9 cellular contexts compared by ENCODE assay signal in the genomic region with DNA sequence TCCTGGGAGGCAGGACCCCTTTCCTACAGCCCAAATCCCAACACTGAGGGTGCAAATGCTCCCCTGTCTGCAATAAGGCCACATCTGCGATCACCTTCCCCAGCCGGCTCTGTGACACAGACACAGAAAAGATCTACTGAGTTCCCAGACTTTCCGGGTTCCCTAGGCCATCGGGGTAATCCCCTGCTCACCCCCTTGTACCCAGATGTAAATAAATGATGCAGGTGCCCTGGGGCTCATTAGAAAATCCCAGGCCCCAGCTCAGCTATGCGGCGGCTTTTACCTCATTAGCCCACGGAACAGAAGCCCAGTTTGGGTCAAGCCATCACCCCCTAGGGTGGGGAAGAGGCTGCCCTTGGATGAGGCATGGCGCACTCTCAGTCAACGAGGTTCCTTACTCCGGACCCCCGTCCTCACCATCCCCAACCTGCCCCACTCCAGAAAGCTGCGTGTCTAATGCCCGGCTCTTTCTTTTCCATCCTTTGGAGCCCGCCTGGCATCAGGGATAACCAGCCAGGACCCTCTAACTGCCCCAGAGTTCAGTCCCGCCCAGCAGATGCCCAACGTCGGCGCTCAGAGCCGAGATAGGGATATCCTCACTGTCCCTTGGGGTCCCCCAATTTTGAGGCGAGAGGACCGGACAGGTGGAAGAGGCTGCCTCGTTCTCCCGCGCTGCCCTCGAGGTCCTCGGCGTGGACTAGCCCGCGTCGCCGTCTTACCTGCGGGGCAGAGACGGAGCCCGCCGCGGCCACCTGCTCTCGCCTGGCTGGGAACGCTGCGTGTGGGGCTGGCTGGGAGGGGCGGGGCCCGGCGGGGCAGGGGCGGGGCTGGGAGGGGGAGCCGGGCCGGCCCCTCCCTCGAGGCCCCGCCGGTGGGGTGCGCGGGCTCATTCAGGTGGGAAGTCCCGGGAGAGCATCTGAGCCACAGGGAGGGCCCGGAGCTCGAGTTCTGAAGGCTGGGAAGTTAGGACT. TPM values are rescaled to one million over a fixed set of nuclear protein-coding genes. Genes with fewer than 3 reads are reported as not detected.
A peak's percentile ranks its signal among the peaks of the same experiment; 100 is the strongest.
DNase-seq lines count a peak whose midpoint lies in the region.
"Had no signal": no experiment of that assay in that cellular context is flagged by ENCODE, and none has a peak within 500 bp of the region (broad histone marks: within the 10 kb centered on the region; RNA-seq: fewer than 3 reads in every experiment).

A gene with protein sequence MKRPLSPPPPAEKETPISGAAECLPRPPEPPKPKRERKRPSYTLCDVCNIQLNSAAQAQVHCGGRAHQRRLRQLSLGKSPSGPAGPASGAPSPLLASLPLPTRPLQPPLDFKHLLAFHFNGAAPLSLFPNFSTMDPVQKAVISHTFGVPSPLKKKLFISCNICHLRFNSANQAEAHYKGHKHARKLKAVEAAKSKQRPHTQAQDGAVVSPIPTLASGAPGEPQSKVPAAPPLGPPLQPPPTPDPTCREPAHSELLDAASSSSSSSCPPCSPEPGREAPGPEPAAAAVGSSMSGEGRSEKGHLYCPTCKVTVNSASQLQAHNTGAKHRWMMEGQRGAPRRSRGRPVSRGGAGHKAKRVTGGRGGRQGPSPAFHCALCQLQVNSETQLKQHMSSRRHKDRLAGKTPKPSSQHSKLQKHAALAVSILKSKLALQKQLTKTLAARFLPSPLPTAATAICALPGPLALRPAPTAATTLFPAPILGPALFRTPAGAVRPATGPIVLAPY (minus strand): TSS at position 783 of the 971 bp plus-strand sequence. CDS start 35,417 bp downstream, outside the sequence.

- DNase-seq in DMS53 (lab: John Stamatoyannopoulos, UW) (peak; percentile 58), DMS53 treated with DMSO at 0.1 percent for 48 hours (lab: John Stamatoyannopoulos, UW; ENCODE audit: unreplicated experiment) (no peak), amygdala (lab: John Stamatoyannopoulos, UW) (no peak), dedifferentiated amniotic fluid mesenchymal stem cell (ENCODE audit: extremely low spot score) (no peak), glomerular visceral epithelial cell (ENCODE audit: extremely low spot score) (no peak)
- peak; percentile 46 to 51 for DNase-seq in activated CD4-positive, alpha-beta T cell treated with anti-CD3 and anti-CD28 coated beads for 4 hours
- DNase-seq in stimulated activated CD8-positive, alpha-beta memory T cell treated with anti-CD3 and anti-CD28 coated beads, Interleukin-15, amount 100 ng/mL, for 24 hours (ENCODE audit: low read depth) = peak; percentile 30
- DNase-seq: 8988T had no signal

- H3K27me3 ChIP-seq in esophagus (ENCODE audit: control insufficient read depth in 1 of 2, insufficient read depth in 2 of 2, low read length in 2 of 2) = peaks cover 0 to 4% of the 10 kb centered on the region in 2 donors

- H3K4me3 ChIP-seq in esophagus (ENCODE audit: low read depth in 1 of 2, low read length in 2 of 2) = peak within 1 kb of the TSS; percentile 9 to 15

- no peak within 1 kb of the TSS for H3K27ac ChIP-seq in esophagus (ENCODE audit: low read depth in 2 of 2, low read length in 1 of 2)

- 8 to 9% methylated on average over 51 to 53 of the region's 53 CpGs for WGBS in esophagus, 2 donors

- no peaks in the 10 kb centered on the region for H3K36me3 ChIP-seq in esophagus (ENCODE audit: control insufficient read depth in 2 of 2, insufficient read depth in 2 of 2, low read length in 1 of 2)

- H3K4me1 ChIP-seq in esophagus (ENCODE audit: control insufficient read depth in 2 of 2, insufficient read depth in 2 of 2, low read length in 1 of 2) = peaks cover 4 to 8% of the 10 kb centered on the region in 2 donors

- no peaks in the 10 kb centered on the region for H3K9me3 ChIP-seq in esophagus (ENCODE audit: control insufficient read depth in 2 of 2, insufficient read depth in 1 of 2, low read depth in 1 of 2, low read length in 1 of 2)

RNA-seq across cellular contexts. Expression of the gene that starts here (rescaled TPM):
- under 1 TPM; 0.12 to 0.24 TPM for polyA plus RNA-seq in esophagus

Comparison
In these comparisons a context has a peak if more than half of its experiments do, and no peak if none do; other contexts are left out.
1. DNase-seq: peak in DMS53 (single experiment), activated CD4-positive, alpha-beta T cell treated with anti-CD3 and anti-CD28 coated beads for 4 hours (2 of 2) and stimulated activated CD8-positive, alpha-beta memory T cell treated with anti-CD3 and anti-CD28 coated beads, Interleukin-15, amount 100 ng/mL, for 24 hours (single experiment); none in DMS53 treated with DMSO at 0.1 percent for 48 hours (single experiment), amygdala (0 of 56), dedifferentiated amniotic fluid mesenchymal stem cell (single experiment) and glomerular visceral epithelial cell (single experiment).